ENCODE assay signal across 22 cellular contexts in genomic region chrX:72061091-72061490, GRCh38.
"Had no signal": no experiment of that assay in that cellular context is flagged by ENCODE, and none has a peak within 500 bp of the region (broad histone marks: within the 10 kb centered on the region; RNA-seq: fewer than 3 reads in every experiment).

No MANE protein-coding gene starts in this region.

- H3K27ac Mint-ChIP-seq: activated B cell treated with CpG ODN at 0.5 μM for 24 hours; activated CD4-positive, alpha-beta memory T cell treated with anti-CD3 and anti-CD28 coated beads for 36 hours; activated naive CD8-positive, alpha-beta T cell treated with anti-CD3 and anti-CD28 coated beads for 36 hours; activated T-helper 17 cell treated with anti-CD3 and anti-CD28 coated beads, Interleukin-2, amount 50 U/mL, for 72 hours; naive thymus-derived CD4-positive, alpha-beta T cell; stimulated activated effector memory CD8-positive, alpha-beta T cell treated with anti-CD3 and anti-CD28 coated beads, Interleukin-12 subunit alpha, Interleukin-12 subunit beta, amount 100 ng/mL, for 72 hours had no signal

- H3K4me3 Mint-ChIP-seq: activated B cell treated with CpG ODN at 0.5 μM for 24 hours; activated CD4-positive, alpha-beta memory T cell treated with anti-CD3 and anti-CD28 coated beads for 36 hours; activated naive CD8-positive, alpha-beta T cell treated with anti-CD3 and anti-CD28 coated beads for 36 hours; activated T-helper 17 cell treated with anti-CD3 and anti-CD28 coated beads, Interleukin-2, amount 50 U/mL, for 72 hours; central memory CD8-positive, alpha-beta T cell; naive thymus-derived CD4-positive, alpha-beta T cell; stimulated activated effector memory CD8-positive, alpha-beta T cell treated with anti-CD3 and anti-CD28 coated beads, Interleukin-12 subunit alpha, Interleukin-12 subunit beta, amount 100 ng/mL, for 72 hours had no signal

- FAIRE-seq: pancreas had no signal

- H3K27me3 ChIP-seq: gastrocnemius medialis, neutrophil, right lobe of liver had no signal

- ATAC-seq: activated T-helper 17 cell treated with anti-CD3 and anti-CD28 coated beads, Interleukin-2, amount 50 U/mL, for 72 hours; gastrocnemius medialis; heart left ventricle; left lung; naive thymus-derived CD4-positive, alpha-beta T cell; pancreas; right lobe of liver; stimulated activated effector memory CD8-positive, alpha-beta T cell treated with anti-CD3 and anti-CD28 coated beads, Interleukin-12 subunit alpha, Interleukin-12 subunit beta, amount 100 ng/mL, for 72 hours had no signal

- H3K9ac ChIP-seq: SK-N-SH had no signal

- H3K36me3 ChIP-seq: gastrocnemius medialis, heart left ventricle, left lung, neutrophil, pancreas, right lobe of liver, thoracic aorta had no signal

- H3K4me1 Mint-ChIP-seq: activated B cell treated with CpG ODN at 0.5 μM for 24 hours; activated naive CD8-positive, alpha-beta T cell treated with anti-CD3 and anti-CD28 coated beads for 36 hours had no signal

- H3K27me3 Mint-ChIP-seq: activated B cell treated with CpG ODN at 0.5 μM for 24 hours; activated CD4-positive, alpha-beta memory T cell treated with anti-CD3 and anti-CD28 coated beads for 36 hours; activated T-helper 17 cell treated with anti-CD3 and anti-CD28 coated beads, Interleukin-2, amount 50 U/mL, for 72 hours had no signal

- H3K4me2 ChIP-seq: SK-N-SH, smooth muscle cell had no signal

- H3K4me1 ChIP-seq: gastrocnemius medialis, pancreas, right lobe of liver had no signal

- H3K27ac ChIP-seq: gastrocnemius medialis, heart left ventricle, left lung, neutrophil, pancreas, right lobe of liver, thoracic aorta had no signal

- H3K9me2 ChIP-seq: SK-N-SH had no signal

- H3K4me3 ChIP-seq: gastrocnemius medialis, heart left ventricle, left lung, pancreas, right lobe of liver, smooth muscle cell, thoracic aorta had no signal

- DNase-seq: activated B cell treated with CpG ODN at 0.5 μM for 24 hours; activated CD4-positive, alpha-beta memory T cell treated with anti-CD3 and anti-CD28 coated beads for 36 hours; activated CD4-positive, alpha-beta T cell treated with anti-CD3 and anti-CD28 coated beads for 4 hours; activated naive CD4-positive, alpha-beta T cell; activated naive CD8-positive, alpha-beta T cell treated with anti-CD3 and anti-CD28 coated beads for 36 hours; activated T-cell treated with anti-CD3 and anti-CD28 coated beads, Interleukin-2, amount 50 U/mL, for 1 hour; effector memory CD4-positive, alpha-beta T cell; gastrocnemius medialis; heart left ventricle; left lung; mesenchymal stem cell; naive thymus-derived CD4-positive, alpha-beta T cell; pancreas; right lobe of liver; stimulated activated CD4-positive, alpha-beta T cell treated with anti-CD3 and anti-CD28 coated beads, Interleukin-4, amount 100 ng/mL, for 24 hours had no signal

- H3K9me3 ChIP-seq: gastrocnemius medialis, heart left ventricle, left lung, neutrophil, pancreas, right lobe of liver, SK-N-SH, thoracic aorta had no signal

- H3K36me3 Mint-ChIP-seq: activated CD4-positive, alpha-beta memory T cell treated with anti-CD3 and anti-CD28 coated beads for 36 hours; activated naive CD8-positive, alpha-beta T cell treated with anti-CD3 and anti-CD28 coated beads for 36 hours; naive thymus-derived CD4-positive, alpha-beta T cell; stimulated activated effector memory CD8-positive, alpha-beta T cell treated with anti-CD3 and anti-CD28 coated beads, Interleukin-12 subunit alpha, Interleukin-12 subunit beta, amount 100 ng/mL, for 72 hours had no signal

- H3K9me3 Mint-ChIP-seq: activated B cell treated with CpG ODN at 0.5 μM for 24 hours; activated CD4-positive, alpha-beta memory T cell treated with anti-CD3 and anti-CD28 coated beads for 36 hours; activated naive CD8-positive, alpha-beta T cell treated with anti-CD3 and anti-CD28 coated beads for 36 hours; activated T-helper 17 cell treated with anti-CD3 and anti-CD28 coated beads, Interleukin-2, amount 50 U/mL, for 72 hours; central memory CD8-positive, alpha-beta T cell; naive thymus-derived CD4-positive, alpha-beta T cell; stimulated activated effector memory CD8-positive, alpha-beta T cell treated with anti-CD3 and anti-CD28 coated beads, Interleukin-12 subunit alpha, Interleukin-12 subunit beta, amount 100 ng/mL, for 72 hours had no signal
